In genomic region chr17:44186307-44187130, GRCh38 we compare ENCODE assay signal across 1 cellular context.
TF ChIP-seq lines count a peak whose summit lies in the region.

Gene TMUB2, plus strand, starts transcription at chr17:44186972. Its CDS starts 737 bp downstream, at chr17:44187709.

TF ChIP-seq in HepG2, 621 proteins besides CTCF, POLR2A, EP300 and RAD21 (continued from another document):
- TF ChIP-seq MLXIP (CRISPR knock-in tag; IDR thresholded peaks at IDR 0.05; ENCODE audit: borderline replicate concordance) (peak; percentile 47; the same call in 1 of the 2 replicates), PRDM15 (CRISPR knock-in tag; IDR thresholded peaks at IDR 0.05) (0 out of 2 replicates have a peak, but pooled peaks have one; percentile 58), SRSF1 (optimal IDR thresholded peaks at IDR 0.05; ENCODE audit: low read depth, low read length) (no peak), ZKSCAN5 (CRISPR knock-in tag; IDR thresholded peaks at IDR 0.05) (no peak), MED8 (CRISPR knock-in tag; IDR thresholded peaks at IDR 0.05; ENCODE audit: insufficient replicate concordance) (no peak), PAWR (CRISPR knock-in tag; IDR thresholded peaks at IDR 0.05; ENCODE audit: borderline replicate concordance) (peak; percentile 30; the same call in 1 of the 2 replicates), ISL2 (CRISPR knock-in tag; IDR thresholded peaks at IDR 0.05) (peak; percentile 74), KLF12 (CRISPR knock-in tag; IDR thresholded peaks at IDR 0.05; ENCODE audit: borderline replicate concordance) (peak; percentile 86), NAIF1 (CRISPR knock-in tag; IDR thresholded peaks at IDR 0.05; ENCODE audit: borderline replicate concordance) (no peak), ZNF691 (CRISPR knock-in tag; IDR thresholded peaks at IDR 0.05; ENCODE audit: borderline replicate concordance, low read depth) (peak; percentile 46; the same call in 1 of the 2 replicates), SAP130 (CRISPR knock-in tag; IDR thresholded peaks at IDR 0.05; ENCODE audit: low read depth) (peak; percentile 96), HNRNPL (IDR thresholded peaks at IDR 0.05; ENCODE audit: low read depth, low read length) (peak; percentile 62; the same call in 1 of the 2 replicates), ZBTB49 (CRISPR knock-in tag; IDR thresholded peaks at IDR 0.05; ENCODE audit: borderline replicate concordance) (no peak; the same call in 1 of the 2 replicates), TCF7L2 (IDR thresholded peaks at IDR 0.05; ENCODE audit: low read depth, low read length) (no peak), HMG20A (CRISPR knock-in tag; IDR thresholded peaks at IDR 0.05; ENCODE audit: borderline replicate concordance) (no peak), ZNF713 (CRISPR knock-in tag; IDR thresholded peaks at IDR 0.05) (no peak), ZSCAN12 (CRISPR knock-in tag; IDR thresholded peaks at IDR 0.05) (no peak), MIXL1 (CRISPR knock-in tag; IDR thresholded peaks at IDR 0.05) (peak; percentile 63), AFF4 (CRISPR knock-in tag; IDR thresholded peaks at IDR 0.05) (no peak; the same call in 1 of the 2 replicates), FIP1L1 (IDR thresholded peaks at IDR 0.05; ENCODE audit: borderline replicate concordance, insufficient read depth, low read depth, low read length) (no peak), ZNF772 (CRISPR knock-in tag; IDR thresholded peaks at IDR 0.05) (no peak; the same call in 1 of the 2 replicates), MAX (IDR thresholded peaks at IDR 0.05) (peak; percentile 48), MTF1 (CRISPR knock-in tag; IDR thresholded peaks at IDR 0.05) (no peak), NFIB (CRISPR knock-in tag; IDR thresholded peaks at IDR 0.05; ENCODE audit: borderline replicate concordance) (no peak), NR3C1 (CRISPR knock-in tag; IDR thresholded peaks at IDR 0.05) (no peak), ZNF280D (CRISPR knock-in tag; IDR thresholded peaks at IDR 0.05) (peak; percentile 59), CENPX (CRISPR knock-in tag; IDR thresholded peaks at IDR 0.05) (no peak), ZNF232 (CRISPR knock-in tag; IDR thresholded peaks at IDR 0.05; ENCODE audit: borderline replicate concordance) (peak; percentile 71; the same call in 1 of the 2 replicates), NFE2L2 (IDR thresholded peaks at IDR 0.05; ENCODE audit: low read length) (0 out of 2 replicates have a peak, but pooled peaks have one; percentile 17), SMC3 (IDR thresholded peaks at IDR 0.05; ENCODE audit: low read length) (no peak; the same call in 1 of the 2 replicates)
